ENCODE assay signal across 6 cellular contexts in genomic region chr16:3458852-3459361, GRCh38. TPM values are rescaled to one million over a fixed set of nuclear protein-coding genes. Genes with fewer than 3 reads are reported as not detected.
DNase-seq lines count a peak whose midpoint lies in the region; ATAC-seq and FAIRE-seq lines count a peak whose summit lies in the region.

No MANE protein-coding gene starts in this region.

- H3K4me1 Mint-ChIP-seq in activated CD4-positive, alpha-beta T cell treated with anti-CD3 and anti-CD28 coated beads, Interleukin-2, amount 10 ng/mL, durations not matched to agents 24 days and 14 days = peaks cover 43% of the 10 kb centered on the region
- peaks cover 39% of the 10 kb centered on the region for H3K4me1 Mint-ChIP-seq in activated naive CD8-positive, alpha-beta T cell treated with anti-CD3 and anti-CD28 coated beads, Interleukin-2, amount 10 ng/mL, durations not matched to agents 7 days and 5 days

- H3K9me3 Mint-ChIP-seq in activated CD4-positive, alpha-beta T cell treated with anti-CD3 and anti-CD28 coated beads, Interleukin-2, amount 10 ng/mL, durations not matched to agents 24 days and 14 days = no peaks in the 10 kb centered on the region
- no peaks in the 10 kb centered on the region for H3K9me3 Mint-ChIP-seq in activated naive CD8-positive, alpha-beta T cell treated with anti-CD3 and anti-CD28 coated beads, Interleukin-2, amount 10 ng/mL, durations not matched to agents 7 days and 5 days

- peak overlapping the region; percentile 90 for H3K27ac ChIP-seq in mesodermal cell (ENCODE audit: low read depth, low read length, severe bottlenecking)

- H3K9me3 ChIP-seq in mesodermal cell (ENCODE audit: control insufficient read depth, low read length) = no peaks in the 10 kb centered on the region

- DNase-seq in activated CD4-positive, alpha-beta T cell treated with anti-CD3 and anti-CD28 coated beads, Interleukin-2, amount 10 ng/mL, durations not matched to agents 24 days and 14 days = peak; percentile 73
- no peak for DNase-seq in activated CD4-positive, alpha-beta T cell treated with anti-CD3 and anti-CD28 coated beads, Interleukin-2, amount 50 U/mL, for 4 hours
- DNase-seq in activated naive CD8-positive, alpha-beta T cell treated with anti-CD3 and anti-CD28 coated beads, Interleukin-2, amount 10 ng/mL, durations not matched to agents 7 days and 5 days = no peak
- DNase-seq in NCI-H774 (lab: John Stamatoyannopoulos, UW) = no peak
- DNase-seq in urothelium cell line (ENCODE audit: low spot score) = no peak

- FAIRE-seq in urothelium cell line (lab: Jason Lieb, UNC) = no peak

- H3K4me3 Mint-ChIP-seq in activated CD4-positive, alpha-beta T cell treated with anti-CD3 and anti-CD28 coated beads, Interleukin-2, amount 10 ng/mL, durations not matched to agents 24 days and 14 days = peak overlapping the region; percentile 79
- H3K4me3 Mint-ChIP-seq in activated naive CD8-positive, alpha-beta T cell treated with anti-CD3 and anti-CD28 coated beads, Interleukin-2, amount 10 ng/mL, durations not matched to agents 7 days and 5 days = peak overlapping the region; percentile 84

- H3K27ac Mint-ChIP-seq in activated CD4-positive, alpha-beta T cell treated with anti-CD3 and anti-CD28 coated beads, Interleukin-2, amount 10 ng/mL, durations not matched to agents 24 days and 14 days = peak overlapping the region; percentile 63
- H3K27ac Mint-ChIP-seq in activated naive CD8-positive, alpha-beta T cell treated with anti-CD3 and anti-CD28 coated beads, Interleukin-2, amount 10 ng/mL, durations not matched to agents 7 days and 5 days = peak overlapping the region; percentile 91

- H3K36me3 ChIP-seq in mesodermal cell (ENCODE audit: control insufficient read depth, insufficient read depth, low read length) = peaks cover 9% of the 10 kb centered on the region

- WGBS in mesodermal cell (ENCODE audit: insufficient coverage in 2 of 2), 2 experiments = 34 to 35% methylated on average over 8 to 10 of the region's 10 CpGs

- peaks cover 12% of the 10 kb centered on the region for H3K36me3 Mint-ChIP-seq in activated CD4-positive, alpha-beta T cell treated with anti-CD3 and anti-CD28 coated beads, Interleukin-2, amount 10 ng/mL, durations not matched to agents 24 days and 14 days (ENCODE audit: low read depth)
- no peaks in the 10 kb centered on the region for H3K36me3 Mint-ChIP-seq in activated naive CD8-positive, alpha-beta T cell treated with anti-CD3 and anti-CD28 coated beads, Interleukin-2, amount 10 ng/mL, durations not matched to agents 7 days and 5 days

- POLR2A ChIA-PET in activated naive CD8-positive, alpha-beta T cell treated with anti-CD3 and anti-CD28 coated beads, Interleukin-2, amount 10 ng/mL, durations not matched to agents 7 days and 5 days (lab: Charles Lee) = interaction anchor here (0.5 to 1.1 kb wide), 6 partner anchors 42 to 196 kb away, joined by 3 to 5 read pairs (median 4); partner anchors contain the start of genes CLUAP1, ZNF174 and ZSCAN32

- no peak for ATAC-seq in activated naive CD8-positive, alpha-beta T cell treated with anti-CD3 and anti-CD28 coated beads, Interleukin-2, amount 10 ng/mL, durations not matched to agents 7 days and 5 days (ENCODE audit: low read depth)

- peak overlapping the region; percentile 76 for H3K4me3 ChIP-seq in mesodermal cell (ENCODE audit: extremely low read depth, insufficient read depth, low read length, poor library complexity, severe bottlenecking)

- no peaks in the 10 kb centered on the region for H3K27me3 Mint-ChIP-seq in activated CD4-positive, alpha-beta T cell treated with anti-CD3 and anti-CD28 coated beads, Interleukin-2, amount 10 ng/mL, durations not matched to agents 24 days and 14 days
- no peaks in the 10 kb centered on the region for H3K27me3 Mint-ChIP-seq in activated naive CD8-positive, alpha-beta T cell treated with anti-CD3 and anti-CD28 coated beads, Interleukin-2, amount 10 ng/mL, durations not matched to agents 7 days and 5 days

- peaks cover 32% of the 10 kb centered on the region for H3K4me1 ChIP-seq in mesodermal cell (ENCODE audit: control insufficient read depth, insufficient read depth, low read length, poor library complexity, severe bottlenecking)

- intact Hi-C loops in activated CD4-positive, alpha-beta T cell treated with anti-CD3 and anti-CD28 coated beads, Interleukin-2, amount 10 ng/mL, durations not matched to agents 24 days and 14 days (cut with micrococcal nuclease) = loop anchor here (2.0 to 5.0 kb wide), 2 partner anchors 42 to 302 kb away; partner anchors contain the start of gene CLUAP1

RNA-seq across cellular contexts. Expression of gene NAA60, which starts 15.4 kb away (rescaled TPM):
- total RNA-seq in activated CD4-positive, alpha-beta T cell treated with anti-CD3 and anti-CD28 coated beads, Interleukin-2, amount 10 ng/mL, durations not matched to agents 24 days and 14 days = 31.4 and 34.7 TPM in 2 replicates
- 10 to 100 TPM; 54.0 to 54.6 TPM for total RNA-seq in activated naive CD8-positive, alpha-beta T cell treated with anti-CD3 and anti-CD28 coated beads, Interleukin-2, amount 10 ng/mL, durations not matched to agents 7 days and 5 days
- polyA plus RNA-seq in mesodermal cell (2013, experiment 1 of 2) = 54.4 TPM
- 43.7 TPM for polyA plus RNA-seq in mesodermal cell (2013, experiment 2 of 2)

RNA-seq across cellular contexts. Expression of gene ZNF597, which starts 15.6 kb away (rescaled TPM):
- 1.9 and 2.1 TPM in 2 replicates for total RNA-seq in activated CD4-positive, alpha-beta T cell treated with anti-CD3 and anti-CD28 coated beads, Interleukin-2, amount 10 ng/mL, durations not matched to agents 24 days and 14 days
- total RNA-seq in activated naive CD8-positive, alpha-beta T cell treated with anti-CD3 and anti-CD28 coated beads, Interleukin-2, amount 10 ng/mL, durations not matched to agents 7 days and 5 days = 1 to 10 TPM; 3.6 to 4.2 TPM
- polyA plus RNA-seq in mesodermal cell (2013, experiment 1 of 2) = 1.9 TPM
- polyA plus RNA-seq in mesodermal cell (2013, experiment 2 of 2) = 2.2 TPM

RNA-seq across cellular contexts. Expression of gene C16orf90, which starts 36.4 kb away (rescaled TPM):
- total RNA-seq in activated CD4-positive, alpha-beta T cell treated with anti-CD3 and anti-CD28 coated beads, Interleukin-2, amount 10 ng/mL, durations not matched to agents 24 days and 14 days = not detected in 2 replicates
- total RNA-seq in activated naive CD8-positive, alpha-beta T cell treated with anti-CD3 and anti-CD28 coated beads, Interleukin-2, amount 10 ng/mL, durations not matched to agents 7 days and 5 days = not detected
- polyA plus RNA-seq in mesodermal cell (2013, experiment 1 of 2) = not detected
- polyA plus RNA-seq in mesodermal cell (2013, experiment 2 of 2) = not detected

RNA-seq across cellular contexts. Expression of gene CLUAP1, which starts 41.9 kb away (rescaled TPM):
- 19.6 and 22.5 TPM in 2 replicates for total RNA-seq in activated CD4-positive, alpha-beta T cell treated with anti-CD3 and anti-CD28 coated beads, Interleukin-2, amount 10 ng/mL, durations not matched to agents 24 days and 14 days
- 10 to 100 TPM; 22.9 to 26.8 TPM for total RNA-seq in activated naive CD8-positive, alpha-beta T cell treated with anti-CD3 and anti-CD28 coated beads, Interleukin-2, amount 10 ng/mL, durations not matched to agents 7 days and 5 days
- polyA plus RNA-seq in mesodermal cell (2013, experiment 1 of 2) = 20.9 TPM
- polyA plus RNA-seq in mesodermal cell (2013, experiment 2 of 2) = 24.8 TPM

RNA-seq across cellular contexts. Expression of gene ZNF174, which starts 57.9 kb away (rescaled TPM):
- 10.1 and 11.4 TPM in 2 replicates for total RNA-seq in activated CD4-positive, alpha-beta T cell treated with anti-CD3 and anti-CD28 coated beads, Interleukin-2, amount 10 ng/mL, durations not matched to agents 24 days and 14 days
- total RNA-seq in activated naive CD8-positive, alpha-beta T cell treated with anti-CD3 and anti-CD28 coated beads, Interleukin-2, amount 10 ng/mL, durations not matched to agents 7 days and 5 days = 10 to 100 TPM; 15.5 to 16.0 TPM
- 10.0 TPM for polyA plus RNA-seq in mesodermal cell (2013, experiment 1 of 2)
- 8.4 TPM for polyA plus RNA-seq in mesodermal cell (2013, experiment 2 of 2)
